17 cellular contexts compared by ENCODE assay signal in genomic region chr4:8493484-8493883, GRCh38. TPM values are rescaled to one million over a fixed set of nuclear protein-coding genes. Genes with fewer than 3 reads are reported as not detected.
A peak's percentile ranks its signal among the peaks of the same experiment; 100 is the strongest.
DNase-seq lines count a peak whose midpoint lies in the region; ATAC-seq and TF ChIP-seq lines count a peak whose summit lies in the region.
"Had no signal": no experiment of that assay in that cellular context is flagged by ENCODE, and none has a peak within 500 bp of the region (broad histone marks: within the 10 kb centered on the region; RNA-seq: fewer than 3 reads in every experiment).

No MANE protein-coding gene starts in this region.

- peak overlapping the region; percentile 7; the same call in 1 of the 3 replicates for H3K4me3 Mint-ChIP-seq in GM23338
- H3K4me3 Mint-ChIP-seq in activated T-helper 1 cell treated with anti-CD3 and anti-CD28 coated beads, Interleukin-12 subunit alpha, Interleukin-12 subunit beta, Interleukin-2, Interleukin-4 antibody, amounts not matched to agents 30 ng/mL and 10 ng/mL and 1 ng/mL, durations not matched to agents 14 hours and 24 hours and 36 hours = no peak overlapping the region
- H3K4me3 Mint-ChIP-seq: B cell; CD8-positive, alpha-beta T cell had no signal

- no peak for TF ChIP-seq POLR2A in transverse colon (IDR thresholded peaks at IDR 0.05)

- H3K9me2 ChIP-seq in GM23338 (ENCODE audit: insufficient read depth) = no peaks in the 10 kb centered on the region

- peak overlapping the region; percentile 97 for H3K27ac ChIP-seq in GM23338 (ENCODE audit: low read depth)
- H3K27ac ChIP-seq in iPS-20b (ENCODE audit: low read length) = no peak overlapping the region
- H3K27ac ChIP-seq in transverse colon = no peak overlapping the region
- H3K27ac ChIP-seq: BLaER1 treated with 17β-estradiol and CSF1 and Interleukin-3, amounts not matched to agents 10 nM and 100 nM; GM23248 had no signal

- TF ChIP-seq EP300 in transverse colon (IDR thresholded peaks at IDR 0.05; ENCODE audit: low read depth) = no peak

- 0 out of 2 replicates have a peak overlapping the region, but pooled peaks have one; percentile 3 for H3K9ac ChIP-seq in iPS-20b (ENCODE audit: low read depth, low read length)
- H3K9ac ChIP-seq: BLaER1 treated with 17β-estradiol and CSF1 and Interleukin-3, amounts not matched to agents 10 nM and 100 nM; GM23248 had no signal

- peak; percentile 28 for DNase-seq in GM23338 (ENCODE audit: low spot score)
- no peak for DNase-seq in activated T-helper 1 cell treated with anti-CD3 and anti-CD28 coated beads, Interleukin-12 subunit alpha, Interleukin-12 subunit beta, Interleukin-2, Interleukin-4 antibody, amounts not matched to agents 30 ng/mL and 10 ng/mL and 1 ng/mL, durations not matched to agents 14 hours and 24 hours and 36 hours (ENCODE audit: low spot score)
- peak; percentile 36 for DNase-seq in ecto neural progenitor cell (ENCODE audit: low spot score)
- no peak for DNase-seq in transverse colon
- no peak for DNase-seq in GM19238 (ENCODE audit: insufficient read length, low spot score)
- no peak for DNase-seq in NCI-H82 treated with DMSO at 0.1 percent for 48 hours (lab: John Stamatoyannopoulos, UW; ENCODE audit: unreplicated experiment)
- no peak for DNase-seq in middle frontal gyrus (ENCODE audit: extremely low spot score, low spot score)
- DNase-seq: 8988T; Calu3; CD8-positive, alpha-beta T cell; DMS79 treated with DMSO at 0.1 percent for 48 hours; GF-D8; GM23248; H7 had no signal

- H3K4me3 ChIP-seq in GM23338 = no peak overlapping the region
- no peak overlapping the region for H3K4me3 ChIP-seq in iPS-20b (ENCODE audit: low read length)
- H3K4me3 ChIP-seq in transverse colon = no peak overlapping the region
- H3K4me3 ChIP-seq: BLaER1 treated with 17β-estradiol and CSF1 and Interleukin-3, amounts not matched to agents 10 nM and 100 nM; GM23248 had no signal

- TF ChIP-seq CTCF in GM23338 (conservative IDR thresholded peaks at IDR 0.05; ENCODE audit: low read depth in 2 of 2) (no peak), transverse colon (IDR thresholded peaks at IDR 0.05) (no peak)

- peaks cover 24% of the 10 kb centered on the region for H3K4me1 ChIP-seq in GM23338 (ENCODE audit: insufficient read depth)
- peaks cover 13% of the 10 kb centered on the region for H3K4me1 ChIP-seq in iPS-20b (ENCODE audit: insufficient read depth, low read length)
- no peaks in the 10 kb centered on the region for H3K4me1 ChIP-seq in transverse colon

- H3K4me2 ChIP-seq in GM23338 = peak overlapping the region; percentile 24; the same call in 1 of the 2 replicates

- H3K36me3 Mint-ChIP-seq in GM23338 (ENCODE audit: low read depth) = peaks cover 60% of the 10 kb centered on the region
- H3K36me3 Mint-ChIP-seq in activated T-helper 1 cell treated with anti-CD3 and anti-CD28 coated beads, Interleukin-12 subunit alpha, Interleukin-12 subunit beta, Interleukin-2, Interleukin-4 antibody, amounts not matched to agents 30 ng/mL and 10 ng/mL and 1 ng/mL, durations not matched to agents 14 hours and 24 hours and 36 hours (ENCODE audit: low read depth) = no peaks in the 10 kb centered on the region

- H3K9me3 ChIP-seq in iPS-20b (ENCODE audit: insufficient read depth, low read depth, low read length) (peaks cover 9% of the 10 kb centered on the region; the same call in 1 of the 2 replicates), transverse colon (no peaks in the 10 kb centered on the region)

- no peaks in the 10 kb centered on the region; the same call in none of the 2 replicates for H3K36me3 ChIP-seq in GM23338 (ENCODE audit: insufficient read depth)
- no peaks in the 10 kb centered on the region for H3K36me3 ChIP-seq in iPS-20b (ENCODE audit: insufficient read depth, low read depth, low read length)
- no peaks in the 10 kb centered on the region for H3K36me3 ChIP-seq in transverse colon
- H3K36me3 ChIP-seq: BLaER1 treated with 17β-estradiol and CSF1 and Interleukin-3, amounts not matched to agents 10 nM and 100 nM had no signal

- no peaks in the 10 kb centered on the region for H3K79me2 ChIP-seq in GM23338 (replicated peaks; ENCODE audit: insufficient read depth)

- in situ Hi-C loops in transverse colon (cut with MboI; ENCODE audit: low pct_ligation_motif_present in 1 of 4, low pct_unique_long_range_greater_than_20kb in 1 of 4, low sequenced_read_pairs in 3 of 4) = no loop called here

- H4K20me1 ChIP-seq in GM23338 (replicated peaks; ENCODE audit: insufficient read depth) = no peaks in the 10 kb centered on the region
- H4K20me1 ChIP-seq: BLaER1 treated with 17β-estradiol and CSF1 and Interleukin-3, amounts not matched to agents 10 nM and 100 nM had no signal

- H3K9me3 Mint-ChIP-seq in GM23338 = peaks cover 39% of the 10 kb centered on the region
- H3K9me3 Mint-ChIP-seq in activated T-helper 1 cell treated with anti-CD3 and anti-CD28 coated beads, Interleukin-12 subunit alpha, Interleukin-12 subunit beta, Interleukin-2, Interleukin-4 antibody, amounts not matched to agents 30 ng/mL and 10 ng/mL and 1 ng/mL, durations not matched to agents 14 hours and 24 hours and 36 hours = peaks cover 4% of the 10 kb centered on the region

- WGBS in transverse colon (ENCODE audit: low coverage in 1 of 2), 2 donors = 87 to 91% methylated on average over 3 to 11 of the region's 11 CpGs

- no peak overlapping the region for H2AFZ ChIP-seq in GM23338
- H2AFZ ChIP-seq: GM23248 had no signal

- peaks cover 10% of the 10 kb centered on the region for H3K27me3 Mint-ChIP-seq in GM23338 (ENCODE audit: insufficient read depth, low read depth, poor library complexity)
- no peaks in the 10 kb centered on the region for H3K27me3 Mint-ChIP-seq in activated T-helper 1 cell treated with anti-CD3 and anti-CD28 coated beads, Interleukin-12 subunit alpha, Interleukin-12 subunit beta, Interleukin-2, Interleukin-4 antibody, amounts not matched to agents 30 ng/mL and 10 ng/mL and 1 ng/mL, durations not matched to agents 14 hours and 24 hours and 36 hours (ENCODE audit: insufficient read depth)
- H3K27me3 Mint-ChIP-seq: B cell had no signal

- H3K27me3 ChIP-seq in GM23338 (ENCODE audit: insufficient read depth) = no peaks in the 10 kb centered on the region
- no peaks in the 10 kb centered on the region for H3K27me3 ChIP-seq in iPS-20b (ENCODE audit: insufficient read depth, low read length)
- no peaks in the 10 kb centered on the region for H3K27me3 ChIP-seq in transverse colon
- H3K27me3 ChIP-seq: BLaER1 treated with 17β-estradiol and CSF1 and Interleukin-3, amounts not matched to agents 10 nM and 100 nM had no signal

- peaks cover 50% of the 10 kb centered on the region for H3K4me1 Mint-ChIP-seq in GM23338
- no peaks in the 10 kb centered on the region for H3K4me1 Mint-ChIP-seq in activated T-helper 1 cell treated with anti-CD3 and anti-CD28 coated beads, Interleukin-12 subunit alpha, Interleukin-12 subunit beta, Interleukin-2, Interleukin-4 antibody, amounts not matched to agents 30 ng/mL and 10 ng/mL and 1 ng/mL, durations not matched to agents 14 hours and 24 hours and 36 hours (ENCODE audit: low read depth)
- H3K4me1 Mint-ChIP-seq: B cell had no signal

- peak overlapping the region; percentile 81 for H3K27ac Mint-ChIP-seq in GM23338
- H3K27ac Mint-ChIP-seq in activated T-helper 1 cell treated with anti-CD3 and anti-CD28 coated beads, Interleukin-12 subunit alpha, Interleukin-12 subunit beta, Interleukin-2, Interleukin-4 antibody, amounts not matched to agents 30 ng/mL and 10 ng/mL and 1 ng/mL, durations not matched to agents 14 hours and 24 hours and 36 hours = peak overlapping the region; percentile 42
- H3K27ac Mint-ChIP-seq: B cell; CD8-positive, alpha-beta T cell had no signal

- intact Hi-C loops in activated T-helper 1 cell treated with anti-CD3 and anti-CD28 coated beads, Interleukin-12 subunit alpha, Interleukin-12 subunit beta, Interleukin-2, Interleukin-4 antibody, amounts not matched to agents 30 ng/mL and 10 ng/mL and 1 ng/mL, durations not matched to agents 14 hours and 24 hours and 36 hours (cut with micrococcal nuclease) = no loop called here
- intact Hi-C loops in transverse colon (cut with DNase I; ENCODE audit: low total_unique reads) = no loop called here

- ATAC-seq in GM23338 = peak; percentile 63
- ATAC-seq: CD8-positive, alpha-beta T cell had no signal

- peaks cover 12% of the 10 kb centered on the region; the same call in 1 of the 2 replicates for H3F3A ChIP-seq in GM23338 (replicated peaks; ENCODE audit: low read depth)

TF ChIP-seq in GM23338, 12 proteins besides CTCF, POLR2A, EP300 and RAD21 (continues in another document):
- TF ChIP-seq STAT1 (IDR thresholded peaks at IDR 0.05; ENCODE audit: unreplicated experiment) = no peak
- no peak for TF ChIP-seq JUNB (IDR thresholded peaks at IDR 0.05; ENCODE audit: unreplicated experiment)
- TF ChIP-seq NANOG (IDR thresholded peaks at IDR 0.05; ENCODE audit: borderline replicate concordance) = no peak
- no peak for TF ChIP-seq EZH2 (IDR thresholded peaks at IDR 0.05; ENCODE audit: low read depth, unreplicated experiment)

RNA-seq across cellular contexts. Expression of gene TRMT44, which starts 52.9 kb away (rescaled TPM):
- total RNA-seq in GM23338 (2014; rRNA removed; shearing (Covaris generic)) = 36.7 and 49.8 TPM in 2 replicates
- 10.3 TPM in 2 replicates for polyA plus RNA-seq in GM23338 (2016; fragmentation: Nextera tagmentation; extraction: Ambion mirVana)
- 36.8 and 39.2 TPM in 2 replicates for total RNA-seq in activated T-helper 1 cell treated with anti-CD3 and anti-CD28 coated beads, Interleukin-12 subunit alpha, Interleukin-12 subunit beta, Interleukin-2, Interleukin-4 antibody, amounts not matched to agents 30 ng/mL and 10 ng/mL and 1 ng/mL, durations not matched to agents 14 hours and 24 hours and 36 hours
- 100 to 1,000 TPM in 1 of 4 donors, 10 to 100 TPM in 3; 19.1 to 190 (median 29.7) TPM for total RNA-seq in transverse colon

RNA-seq across cellular contexts. Expression of gene ACOX3, which starts 53.0 kb away (rescaled TPM):
- 14.9 and 17.2 TPM in 2 replicates for total RNA-seq in GM23338 (2014; rRNA removed; shearing (Covaris generic))
- 4.8 and 6.4 TPM in 2 replicates for polyA plus RNA-seq in GM23338 (2016; fragmentation: Nextera tagmentation; extraction: Ambion mirVana)
- total RNA-seq in activated T-helper 1 cell treated with anti-CD3 and anti-CD28 coated beads, Interleukin-12 subunit alpha, Interleukin-12 subunit beta, Interleukin-2, Interleukin-4 antibody, amounts not matched to agents 30 ng/mL and 10 ng/mL and 1 ng/mL, durations not matched to agents 14 hours and 24 hours and 36 hours = 18.4 and 20.7 TPM in 2 replicates
- total RNA-seq in transverse colon = 100 to 1,000 TPM in 1 of 4 donors, 10 to 100 TPM in 3; 18.7 to 104 (median 31.3) TPM

Comparison
In these comparisons a context has a peak if more than half of its experiments do, and no peak if none do; other contexts are left out.
1. DNase-seq: peak in GM23338 (single experiment) and ecto neural progenitor cell (single experiment); none in activated T-helper 1 cell treated with anti-CD3 and anti-CD28 coated beads, Interleukin-12 subunit alpha, Interleukin-12 subunit beta, Interleukin-2, Interleukin-4 antibody, amounts not matched to agents 30 ng/mL and 10 ng/mL and 1 ng/mL, durations not matched to agents 14 hours and 24 hours and 36 hours (single experiment), transverse colon (single experiment), GM19238 (single experiment), NCI-H82 treated with DMSO at 0.1 percent for 48 hours (single experiment) and middle frontal gyrus (single experiment).